ENCODE assay signal across 16 cellular contexts in the genomic region with DNA sequence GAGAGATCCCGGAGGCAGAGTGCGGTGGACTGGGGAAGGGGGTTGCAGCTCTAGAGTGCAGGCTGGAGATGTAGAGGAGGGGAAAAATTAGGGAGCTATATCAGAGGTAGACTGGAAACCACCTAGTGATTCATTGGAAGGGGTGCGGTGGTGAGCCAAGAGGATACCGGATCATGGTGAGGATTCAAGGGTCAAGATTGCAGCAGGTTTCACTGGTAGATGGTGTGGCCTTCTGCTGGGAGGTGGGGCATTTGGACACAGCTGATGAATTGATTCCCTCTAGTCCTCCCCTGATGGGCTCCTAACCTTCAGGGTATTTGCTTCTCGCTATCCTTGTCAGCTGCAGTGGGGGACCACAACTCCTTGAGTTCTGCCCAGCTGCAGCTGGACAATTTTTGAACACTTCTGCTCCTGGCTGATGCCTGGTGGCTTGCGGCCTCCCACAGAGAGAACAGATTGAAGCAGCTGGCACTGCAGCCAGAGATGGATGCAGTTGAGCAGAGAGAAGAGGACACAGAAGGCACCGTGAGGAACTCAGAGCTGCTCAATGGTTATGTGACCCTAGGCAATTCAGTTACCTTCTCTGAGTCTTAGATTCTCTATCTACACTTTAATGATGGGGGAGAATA.
DNase-seq lines count a peak whose midpoint lies in the region; ATAC-seq and TF ChIP-seq lines count a peak whose summit lies in the region.
"Had no signal": no experiment of that assay in that cellular context is flagged by ENCODE, and none has a peak within 500 bp of the region (broad histone marks: within the 10 kb centered on the region; RNA-seq: fewer than 3 reads in every experiment).

No MANE protein-coding gene starts in this region.

- DNase-seq in NCI-H2227 (lab: John Stamatoyannopoulos, UW; ENCODE audit: unreplicated experiment) (peak; percentile 3), NCI-H2227 treated with DMSO at 0.1 percent for 48 hours (lab: John Stamatoyannopoulos, UW) (no peak), NCI-H510A (lab: John Stamatoyannopoulos, UW) (peak; percentile 8), foreskin keratinocyte (no peak)
- DNase-seq in stimulated activated naive B cell treated with anti-CD40 and anti-IgM and Interleukin-4, amounts not matched to agents 10 μg/mL and 1 μg/mL and 100 μg/mL, for 72 hours, result no peak
- DNase-seq: ACHN; activated B cell treated with CpG ODN at 0.5 μM for 24 hours; NCI-H1048; NK-92 treated with Interleukin-12 subunit alpha and Interleukin-12 subunit beta, amount 100 ng/mL, for 24 hours; stimulated activated CD4-positive, alpha-beta T cell treated with anti-CD3 and anti-CD28 coated beads, Interleukin-4, amount 100 ng/mL, for 4 hours; transverse colon had no signal

- H3K4me1 ChIP-seq in foreskin keratinocyte, result peaks cover 17% of the 10 kb centered on the region

- peak overlapping the region; percentile 70 for H3K27ac Mint-ChIP-seq in stimulated activated naive B cell treated with anti-CD40 and anti-IgM and Interleukin-4, amounts not matched to agents 10 μg/mL and 1 μg/mL and 100 μg/mL, for 72 hours
- H3K27ac Mint-ChIP-seq: activated B cell treated with CpG ODN at 0.5 μM for 24 hours; mesothelial cell of epicardium; T-helper 1 cell treated with Interleukin-12 subunit alpha and Interleukin-12 subunit beta and Interleukin-4 antibody, amounts not matched to agents 30 μg/mL and 1 μg/mL, for 36 hours had no signal

- H3K4me3 Mint-ChIP-seq in stimulated activated naive B cell treated with anti-CD40 and anti-IgM and Interleukin-4, amounts not matched to agents 10 μg/mL and 1 μg/mL and 100 μg/mL, for 72 hours, result peak overlapping the region in 1 of 2 donors; percentile 12
- H3K4me3 Mint-ChIP-seq: activated B cell treated with CpG ODN at 0.5 μM for 24 hours; mesothelial cell of epicardium; T-helper 1 cell treated with Interleukin-12 subunit alpha and Interleukin-12 subunit beta and Interleukin-4 antibody, amounts not matched to agents 30 μg/mL and 1 μg/mL, for 36 hours had no signal

- H3K36me3 Mint-ChIP-seq in stimulated activated naive B cell treated with anti-CD40 and anti-IgM and Interleukin-4, amounts not matched to agents 10 μg/mL and 1 μg/mL and 100 μg/mL, for 72 hours, result peaks cover 0 to 4% of the 10 kb centered on the region in 2 donors
- H3K36me3 Mint-ChIP-seq: mesothelial cell of epicardium had no signal

- no peak for TF ChIP-seq POLR2A in GM18505 (IDR thresholded peaks at IDR 0.05; ENCODE audit: borderline replicate concordance, extremely low read depth, insufficient read depth, insufficient read length)

- no peaks in the 10 kb centered on the region for H3K27me3 ChIP-seq in foreskin keratinocyte
- H3K27me3 ChIP-seq: transverse colon had no signal

- peak; percentile 1 for ATAC-seq in foreskin keratinocyte
- ATAC-seq in stimulated activated naive B cell treated with anti-CD40 and anti-IgM and Interleukin-4, amounts not matched to agents 10 μg/mL and 1 μg/mL and 100 μg/mL, for 72 hours (replicated peaks), result no peak
- no peak for ATAC-seq in GM19328 (IDR thresholded peaks at IDR 0.05; ENCODE audit: unreplicated experiment)
- ATAC-seq in GM21529 (IDR thresholded peaks at IDR 0.05; ENCODE audit: unreplicated experiment), result no peak
- ATAC-seq in GM18505 (IDR thresholded peaks at IDR 0.05; ENCODE audit: unreplicated experiment), result no peak

- TF ChIP-seq CTCF in foreskin keratinocyte (conservative IDR thresholded peaks at IDR 0.05), result no peak

- H3K4me1 Mint-ChIP-seq in stimulated activated naive B cell treated with anti-CD40 and anti-IgM and Interleukin-4, amounts not matched to agents 10 μg/mL and 1 μg/mL and 100 μg/mL, for 72 hours, result peaks cover 19 to 20% of the 10 kb centered on the region in 2 donors

- H3K9me3 Mint-ChIP-seq in stimulated activated naive B cell treated with anti-CD40 and anti-IgM and Interleukin-4, amounts not matched to agents 10 μg/mL and 1 μg/mL and 100 μg/mL, for 72 hours, result peaks cover 3% of the 10 kb centered on the region in 2 donors
- H3K9me3 Mint-ChIP-seq: activated B cell treated with CpG ODN at 0.5 μM for 24 hours had no signal

- peak overlapping the region; percentile 99 for H3K27ac ChIP-seq in foreskin keratinocyte

- peaks cover 23 to 28% of the 10 kb centered on the region in 2 donors for H3K27me3 Mint-ChIP-seq in stimulated activated naive B cell treated with anti-CD40 and anti-IgM and Interleukin-4, amounts not matched to agents 10 μg/mL and 1 μg/mL and 100 μg/mL, for 72 hours

Comparison
In these comparisons a context has a peak if more than half of its experiments do, and no peak if none do; other contexts are left out.
1. DNase-seq: peak in NCI-H2227 (single experiment) and NCI-H510A (single experiment); none in NCI-H2227 treated with DMSO at 0.1 percent for 48 hours (single experiment), foreskin keratinocyte (0 of 2) and stimulated activated naive B cell treated with anti-CD40 and anti-IgM and Interleukin-4, amounts not matched to agents 10 μg/mL and 1 μg/mL and 100 μg/mL, for 72 hours (single experiment).